Comparison of ENCODE assay signal across 1 cellular context in the genomic region with DNA sequence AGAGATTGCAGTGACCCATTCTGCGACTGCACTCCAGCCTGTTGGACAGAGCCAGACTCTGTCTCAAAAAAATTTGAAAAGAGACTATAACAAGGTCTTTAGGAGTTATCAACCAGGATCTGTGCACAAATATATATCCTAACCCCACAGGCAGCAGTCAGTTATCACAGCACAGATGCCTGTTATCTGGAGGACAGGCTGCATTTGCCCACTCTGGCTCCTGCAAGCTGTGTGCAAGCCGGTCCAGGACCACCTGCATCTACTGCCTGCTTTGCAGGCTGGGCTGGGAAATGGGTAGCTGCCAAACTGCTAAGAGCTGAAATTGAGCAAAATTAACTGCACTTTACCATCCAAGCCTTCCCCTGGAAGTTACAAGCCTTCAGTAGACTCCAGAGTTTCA.
TF ChIP-seq lines count a peak whose summit lies in the region.

No MANE protein-coding gene starts in this region.

TF ChIP-seq in HepG2, 621 proteins besides CTCF, POLR2A, EP300 and RAD21 (continued from another document):
- TF ChIP-seq, protein P1, sequence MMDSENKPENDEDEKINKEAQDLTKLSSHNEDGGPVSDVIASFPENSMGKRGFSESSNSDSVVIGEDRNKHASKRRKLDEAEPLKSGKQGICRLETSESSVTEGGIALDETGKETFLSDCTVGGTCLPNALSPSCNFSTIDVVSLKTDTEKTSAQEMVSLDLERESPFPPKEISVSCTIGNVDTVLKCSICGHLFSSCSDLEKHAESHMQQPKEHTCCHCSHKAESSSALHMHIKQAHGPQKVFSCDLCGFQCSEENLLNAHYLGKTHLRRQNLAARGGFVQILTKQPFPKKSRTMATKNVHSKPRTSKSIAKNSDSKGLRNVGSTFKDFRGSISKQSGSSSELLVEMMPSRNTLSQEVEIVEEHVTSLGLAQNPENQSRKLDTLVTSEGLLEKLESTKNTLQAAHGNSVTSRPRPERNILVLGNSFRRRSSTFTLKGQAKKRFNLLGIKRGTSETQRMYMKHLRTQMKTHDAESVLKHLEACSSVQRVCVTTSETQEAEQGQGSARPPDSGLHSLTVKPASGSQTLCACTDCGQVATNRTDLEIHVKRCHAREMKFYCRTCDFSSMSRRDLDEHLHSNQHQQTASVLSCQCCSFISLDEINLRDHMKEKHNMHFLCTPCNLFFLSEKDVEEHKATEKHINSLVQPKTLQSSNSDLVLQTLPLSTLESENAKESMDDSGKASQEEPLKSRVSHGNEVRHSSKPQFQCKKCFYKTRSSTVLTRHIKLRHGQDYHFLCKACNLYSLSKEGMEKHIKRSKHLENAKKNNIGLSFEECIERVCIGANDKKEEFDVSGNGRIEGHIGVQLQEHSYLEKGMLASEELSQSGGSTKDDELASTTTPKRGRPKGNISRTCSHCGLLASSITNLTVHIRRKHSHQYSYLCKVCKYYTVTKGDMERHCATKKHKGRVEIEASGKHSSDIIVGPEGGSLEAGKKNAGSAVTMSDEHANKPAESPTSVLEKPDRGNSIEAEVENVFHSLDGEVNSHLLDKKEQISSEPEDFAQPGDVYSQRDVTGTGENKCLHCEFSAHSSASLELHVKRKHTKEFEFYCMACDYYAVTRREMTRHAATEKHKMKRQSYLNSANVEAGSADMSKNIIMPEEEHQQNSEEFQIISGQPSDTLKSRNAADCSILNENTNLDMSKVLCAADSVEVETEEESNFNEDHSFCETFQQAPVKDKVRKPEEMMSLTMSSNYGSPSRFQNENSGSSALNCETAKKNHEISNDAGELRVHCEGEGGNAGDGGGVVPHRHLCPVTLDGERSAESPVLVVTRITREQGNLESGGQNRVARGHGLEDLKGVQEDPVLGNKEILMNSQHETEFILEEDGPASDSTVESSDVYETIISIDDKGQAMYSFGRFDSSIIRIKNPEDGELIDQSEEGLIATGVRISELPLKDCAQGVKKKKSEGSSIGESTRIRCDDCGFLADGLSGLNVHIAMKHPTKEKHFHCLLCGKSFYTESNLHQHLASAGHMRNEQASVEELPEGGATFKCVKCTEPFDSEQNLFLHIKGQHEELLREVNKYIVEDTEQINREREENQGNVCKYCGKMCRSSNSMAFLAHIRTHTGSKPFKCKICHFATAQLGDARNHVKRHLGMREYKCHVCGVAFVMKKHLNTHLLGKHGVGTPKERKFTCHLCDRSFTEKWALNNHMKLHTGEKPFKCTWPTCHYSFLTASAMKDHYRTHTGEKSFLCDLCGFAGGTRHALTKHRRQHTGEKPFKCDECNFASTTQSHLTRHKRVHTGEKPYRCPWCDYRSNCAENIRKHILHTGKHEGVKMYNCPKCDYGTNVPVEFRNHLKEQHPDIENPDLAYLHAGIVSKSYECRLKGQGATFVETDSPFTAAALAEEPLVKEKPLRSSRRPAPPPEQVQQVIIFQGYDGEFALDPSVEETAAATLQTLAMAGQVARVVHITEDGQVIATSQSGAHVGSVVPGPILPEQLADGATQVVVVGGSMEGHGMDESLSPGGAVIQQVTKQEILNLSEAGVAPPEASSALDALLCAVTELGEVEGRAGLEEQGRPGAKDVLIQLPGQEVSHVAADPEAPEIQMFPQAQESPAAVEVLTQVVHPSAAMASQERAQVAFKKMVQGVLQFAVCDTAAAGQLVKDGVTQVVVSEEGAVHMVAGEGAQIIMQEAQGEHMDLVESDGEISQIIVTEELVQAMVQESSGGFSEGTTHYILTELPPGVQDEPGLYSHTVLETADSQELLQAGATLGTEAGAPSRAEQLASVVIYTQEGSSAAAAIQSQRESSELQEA (CRISPR knock-in tag; IDR thresholded peaks at IDR 0.05; ENCODE audit: not compliant biosample characterization), result no peak
- TF ChIP-seq, protein P2, sequence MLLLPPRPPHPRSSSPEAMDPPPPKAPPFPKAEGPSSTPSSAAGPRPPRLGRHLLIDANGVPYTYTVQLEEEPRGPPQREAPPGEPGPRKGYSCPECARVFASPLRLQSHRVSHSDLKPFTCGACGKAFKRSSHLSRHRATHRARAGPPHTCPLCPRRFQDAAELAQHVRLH (CRISPR knock-in tag; IDR thresholded peaks at IDR 0.05; ENCODE audit: borderline replicate concordance, low read depth), result no peak
TF ChIP-seq in HepG2: peak in this region for 0.
